In genomic region chr4:83034630-83035494, GRCh38 we compare ENCODE assay signal across 8 cellular contexts. TPM values are rescaled to one million over a fixed set of nuclear protein-coding genes. Genes with fewer than 3 reads are reported as not detected.
DNase-seq lines count a peak whose midpoint lies in the region; ATAC-seq and TF ChIP-seq lines count a peak whose summit lies in the region.

TSS of gene COPS4 (plus strand) at chr4:83035183. CDS start at chr4:83035225, 42 bp downstream.

- H3K36me3 ChIP-seq in H7 (replicated peaks; ENCODE audit: control insufficient read depth, insufficient read depth, low read length) (no peaks in the 10 kb centered on the region), Loucy (ENCODE audit: insufficient read depth, low read length) (no peaks in the 10 kb centered on the region)

- DNase-seq in ELR (ENCODE audit: low read depth) (peak; percentile 99), H7 (peak; percentile 95), fibroblast of mammary gland (ENCODE audit: low read depth) (peak; percentile 100)
- peak; percentile 90 for DNase-seq in activated T-helper 9 cell treated with anti-CD3 and anti-CD28 coated beads, Interleukin-2, amount 50 U/mL, for 16 hours (ENCODE audit: low read depth)
- DNase-seq in naive thymus-derived CD8-positive, alpha-beta T cell = peak; percentile 83 to 98 (median 95)
- DNase-seq in stimulated activated naive CD4-positive, alpha-beta T cell (lab: John Stamatoyannopoulos, UW) = peak; percentile 84 to 97 (median 94)

- H3K4me1 ChIP-seq in Loucy (ENCODE audit: insufficient read depth, low read length, poor library complexity, severe bottlenecking) = peaks cover 34% of the 10 kb centered on the region

- H3K9ac ChIP-seq in Loucy (ENCODE audit: low read depth, low read length, poor library complexity, severe bottlenecking) = peak within 1 kb of the TSS; percentile 80

- H3K79me2 ChIP-seq in Loucy (ENCODE audit: insufficient read depth, low read length) = peaks cover 47% of the 10 kb centered on the region

- no peaks in the 10 kb centered on the region for H3K27me3 ChIP-seq in H7 (ENCODE audit: control insufficient read depth, insufficient read depth, low read length)
- no peaks in the 10 kb centered on the region for H3K27me3 ChIP-seq in Loucy (ENCODE audit: insufficient read depth, low read length, poor library complexity, severe bottlenecking)

- H3F3A ChIP-seq in Loucy (ENCODE audit: low read depth) = peaks cover 2% of the 10 kb centered on the region; the same call in 1 of the 2 replicates

- H3K9me2 ChIP-seq in Loucy (replicated peaks; ENCODE audit: low read depth, low read length) = no peaks in the 10 kb centered on the region

- peak; percentile 80 for TF ChIP-seq POLR2A in Raji (IDR thresholded peaks at IDR 0.05; ENCODE audit: insufficient read depth, low read depth, low read length)

- peaks cover 14% of the 10 kb centered on the region for H4K20me1 ChIP-seq in Loucy (ENCODE audit: insufficient read depth, low read length, poor library complexity, severe bottlenecking)

- H3K27me3 Mint-ChIP-seq in naive thymus-derived CD8-positive, alpha-beta T cell = peaks cover 0 to 1% (median 0%) of the 10 kb centered on the region in 5 donors

- H3K4me3 Mint-ChIP-seq in naive thymus-derived CD8-positive, alpha-beta T cell = peak within 1 kb of the TSS; percentile 91 to 100 (median 100)

- peak within 1 kb of the TSS; percentile 97 to 100 (median 99) for H3K27ac Mint-ChIP-seq in naive thymus-derived CD8-positive, alpha-beta T cell

- peak within 1 kb of the TSS; percentile 78 for H2AFZ ChIP-seq in Loucy (ENCODE audit: low read length)

- ATAC-seq in naive thymus-derived CD8-positive, alpha-beta T cell = peak; percentile 94 to 96

- peak within 1 kb of the TSS; percentile 79 for H3K4me2 ChIP-seq in Loucy (ENCODE audit: low read depth, low read length, poor library complexity, severe bottlenecking)

- no peaks in the 10 kb centered on the region for H3K9me3 Mint-ChIP-seq in naive thymus-derived CD8-positive, alpha-beta T cell

- TF ChIP-seq CTCF in Loucy (conservative IDR thresholded peaks at IDR 0.05; ENCODE audit: low read length) (no peak), fibroblast of mammary gland (conservative IDR thresholded peaks at IDR 0.05; ENCODE audit: control insufficient read depth, insufficient read depth, low read depth, low read length) (peak; percentile 45)

- H3K4me3 ChIP-seq in H7 (ENCODE audit: insufficient read depth, low read depth, low read length) = peak within 1 kb of the TSS; percentile 57
- peak within 1 kb of the TSS; percentile 76 for H3K4me3 ChIP-seq in Loucy (ENCODE audit: low read length, poor library complexity, severe bottlenecking)
- H3K4me3 ChIP-seq in fibroblast of mammary gland (ENCODE audit: control insufficient read depth, low read depth, low read length) = peak within 1 kb of the TSS; percentile 96

- peaks cover 0 to 1% (median 0%) of the 10 kb centered on the region in 3 donors for H3K36me3 Mint-ChIP-seq in naive thymus-derived CD8-positive, alpha-beta T cell

- POLR2A ChIA-PET in naive thymus-derived CD8-positive, alpha-beta T cell (lab: Charles Lee) = interaction anchor here (0.6 to 1.5 kb wide), 24 partner anchors 9 to 750 kb away, joined by 3 to 65 read pairs (median 4); partner anchors contain the start of genes ABRAXAS1, COQ2, HELQ and HNRNPD

- H3K4me1 Mint-ChIP-seq in naive thymus-derived CD8-positive, alpha-beta T cell = peaks cover 9 to 47% (median 36%) of the 10 kb centered on the region in 4 donors

- H3K9me3 ChIP-seq in Loucy (ENCODE audit: insufficient read depth, low read depth, low read length) = no peaks in the 10 kb centered on the region

RNA-seq across cellular contexts. Expression of gene COPS4, which starts in this region (rescaled TPM):
- 77.9 and 89.0 TPM in 2 replicates for total RNA-seq in H7 (2014; rRNA removed; shearing (Covaris generic))
- 10 to 100 TPM; 26.1 to 28.9 TPM for total RNA-seq in naive thymus-derived CD8-positive, alpha-beta T cell
- 10 to 100 TPM; 58.4 to 62.5 (median 61.2) TPM for polyA plus RNA-seq in naive thymus-derived CD8-positive, alpha-beta T cell

Comparison
In these comparisons a context has a peak if more than half of its experiments do, and no peak if none do; other contexts are left out.
1. Peak in every context shown above with its lines: DNase-seq, ATAC-seq and H3K4me3 ChIP-seq.